In the genomic region with DNA sequence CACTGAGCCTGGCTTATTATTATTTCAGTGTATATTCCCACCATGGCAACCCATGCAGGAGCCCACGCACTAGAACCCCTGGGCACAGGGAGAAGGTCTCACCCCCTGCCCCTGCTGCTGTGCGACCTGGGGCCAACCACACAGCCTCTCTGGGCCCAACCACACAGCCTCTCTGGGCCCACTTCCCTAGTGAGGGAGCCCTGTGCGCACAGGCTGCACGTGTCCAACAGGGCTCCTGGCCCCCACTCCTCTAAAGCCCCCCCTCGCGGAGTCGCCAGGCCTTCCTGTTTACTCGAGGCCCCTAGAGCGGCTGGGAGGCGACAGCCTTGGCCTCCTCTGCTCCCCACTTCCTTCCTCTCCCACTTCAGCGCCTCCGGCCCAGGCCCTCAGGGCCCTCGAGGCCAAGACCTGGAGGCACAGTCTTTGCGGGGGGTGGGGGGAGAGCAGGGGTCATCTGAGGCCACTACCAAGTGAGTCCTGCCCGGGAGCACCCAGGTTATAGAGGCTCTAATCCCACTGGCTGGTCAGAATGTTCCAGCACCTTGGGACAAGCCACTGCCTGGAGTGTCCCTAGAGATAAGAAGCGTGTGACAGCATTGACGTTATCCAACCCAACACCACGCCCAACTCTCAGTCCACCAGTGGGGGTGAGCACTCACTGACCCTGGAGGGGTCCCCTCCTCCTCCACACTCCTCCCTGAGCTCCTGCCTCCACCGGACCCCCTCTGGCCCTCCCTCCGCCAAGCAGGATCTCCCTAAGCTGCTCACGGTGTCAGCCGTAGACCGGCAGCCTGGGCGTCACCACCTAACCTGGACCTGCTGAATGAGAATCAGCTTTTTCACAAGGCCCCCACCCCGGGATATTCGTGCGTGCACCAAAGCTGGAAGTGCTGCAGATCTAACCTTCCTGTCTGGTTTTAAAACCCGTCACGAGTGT, we compare ENCODE assay signal across 8 cellular contexts. TPM values are rescaled to one million over a fixed set of nuclear protein-coding genes. Genes with fewer than 3 reads are reported as not detected.
DNase-seq lines count a peak whose midpoint lies in the region; ATAC-seq lines count a peak whose summit lies in the region.

No MANE protein-coding gene starts in this region.

- H3K27me3 ChIP-seq in subcutaneous abdominal adipose tissue (ENCODE audit: control insufficient read depth in 5 of 5, insufficient read depth in 4 of 5, low read length in 5 of 5), result no peaks in the 10 kb centered on the region

- ATAC-seq in HG02763 (IDR thresholded peaks at IDR 0.05; ENCODE audit: unreplicated experiment), result no peak

- DNase-seq in SIG-M5 treated with dmso at 0.1 percent for 504 hours (lab: John Stamatoyannopoulos, UW; ENCODE audit: unreplicated experiment), result peak; percentile 16
- no peak for DNase-seq in SIG-M5 (lab: John Stamatoyannopoulos, UW)
- no peak for DNase-seq in activated naive CD8-positive, alpha-beta T cell treated with anti-CD3 and anti-CD28 coated beads for 36 hours
- DNase-seq in lung microvascular endothelial cell (ENCODE audit: low read depth in 2 of 2), result peak; percentile 66 to 76
- no peak for DNase-seq in NCI-H2171 treated with DMSO at 0.1 percent for 48 hours (lab: John Stamatoyannopoulos, UW)
- no peak for DNase-seq in HCEC 1CT

- no peak overlapping the region for H3K4me3 Mint-ChIP-seq in activated naive CD8-positive, alpha-beta T cell treated with anti-CD3 and anti-CD28 coated beads for 36 hours

- peaks cover 35% of the 10 kb centered on the region for H3K4me1 Mint-ChIP-seq in activated naive CD8-positive, alpha-beta T cell treated with anti-CD3 and anti-CD28 coated beads for 36 hours

- no peaks in the 10 kb centered on the region for H3K36me3 Mint-ChIP-seq in activated naive CD8-positive, alpha-beta T cell treated with anti-CD3 and anti-CD28 coated beads for 36 hours

- no peaks in the 10 kb centered on the region for H3K9me3 Mint-ChIP-seq in activated naive CD8-positive, alpha-beta T cell treated with anti-CD3 and anti-CD28 coated beads for 36 hours

- H3K9ac ChIP-seq in subcutaneous abdominal adipose tissue (ENCODE audit: low read length in 5 of 5), result peak overlapping the region in 3 of 5 donors; percentile 15 to 73 (median 39)

- H3K27ac ChIP-seq in subcutaneous abdominal adipose tissue (ENCODE audit: low read depth, low read length), result peak overlapping the region; percentile 72

- no peaks in the 10 kb centered on the region for H3K9me3 ChIP-seq in subcutaneous abdominal adipose tissue (ENCODE audit: control insufficient read depth in 5 of 5, low read length in 5 of 5)

- peak overlapping the region; percentile 77 for H3K27ac Mint-ChIP-seq in activated naive CD8-positive, alpha-beta T cell treated with anti-CD3 and anti-CD28 coated beads for 36 hours

- H3K27me3 Mint-ChIP-seq in activated naive CD8-positive, alpha-beta T cell treated with anti-CD3 and anti-CD28 coated beads for 36 hours, result no peaks in the 10 kb centered on the region

- peaks cover 16 to 67% (median 45%) of the 10 kb centered on the region in 5 donors for H3K4me1 ChIP-seq in subcutaneous abdominal adipose tissue (ENCODE audit: control insufficient read depth in 5 of 5, insufficient read depth in 5 of 5, low read length in 5 of 5)

- H3K4me3 ChIP-seq in subcutaneous abdominal adipose tissue (ENCODE audit: low read depth in 1 of 5, low read length in 5 of 5), result peak overlapping the region in 2 of 5 donors; percentile 13 to 28

- peaks cover 0 to 3% (median 1%) of the 10 kb centered on the region in 5 donors for H3K36me3 ChIP-seq in subcutaneous abdominal adipose tissue (ENCODE audit: control insufficient read depth in 5 of 5, insufficient read depth in 5 of 5, low read length in 5 of 5)

RNA-seq across cellular contexts. Expression of a gene that starts 7.9 kb away (rescaled TPM):
- 10 to 100 TPM; 17.7 to 18.8 TPM for total RNA-seq in activated naive CD8-positive, alpha-beta T cell treated with anti-CD3 and anti-CD28 coated beads for 36 hours
- total RNA-seq in lung microvascular endothelial cell, result 34.0 and 51.6 TPM in 2 replicates

RNA-seq across cellular contexts. Expression of a gene that starts 15.1 kb away (rescaled TPM):
- 10 to 100 TPM in 1 of 2 experiments, 1 to 10 TPM in 1; 9.9 to 11.7 TPM for total RNA-seq in activated naive CD8-positive, alpha-beta T cell treated with anti-CD3 and anti-CD28 coated beads for 36 hours
- total RNA-seq in lung microvascular endothelial cell, result 22.0 and 24.8 TPM in 2 replicates

RNA-seq across cellular contexts. Expression of a gene that starts 37.1 kb away (rescaled TPM):
- 10 to 100 TPM; 44.5 to 45.1 TPM for total RNA-seq in activated naive CD8-positive, alpha-beta T cell treated with anti-CD3 and anti-CD28 coated beads for 36 hours
- 23.5 and 30.0 TPM in 2 replicates for total RNA-seq in lung microvascular endothelial cell

RNA-seq across cellular contexts. Expression of a gene that starts 54.5 kb away (rescaled TPM):
- total RNA-seq in activated naive CD8-positive, alpha-beta T cell treated with anti-CD3 and anti-CD28 coated beads for 36 hours, result 10 to 100 TPM; 45.3 to 51.2 TPM
- 25.5 and 26.6 TPM in 2 replicates for total RNA-seq in lung microvascular endothelial cell

RNA-seq across cellular contexts. Expression of a gene that starts 59.7 kb away (rescaled TPM):
- 10 to 100 TPM; 86.3 to 88.0 TPM for total RNA-seq in activated naive CD8-positive, alpha-beta T cell treated with anti-CD3 and anti-CD28 coated beads for 36 hours
- total RNA-seq in lung microvascular endothelial cell, result 39.7 and 51.0 TPM in 2 replicates

Comparison
In these comparisons a context has a peak if more than half of its experiments do, and no peak if none do; other contexts are left out.
1. DNase-seq: peak in SIG-M5 treated with dmso at 0.1 percent for 504 hours (single experiment) and lung microvascular endothelial cell (2 of 2); none in SIG-M5 (single experiment), activated naive CD8-positive, alpha-beta T cell treated with anti-CD3 and anti-CD28 coated beads for 36 hours (single experiment), NCI-H2171 treated with DMSO at 0.1 percent for 48 hours (single experiment) and HCEC 1CT (single experiment).